In the genomic region with DNA sequence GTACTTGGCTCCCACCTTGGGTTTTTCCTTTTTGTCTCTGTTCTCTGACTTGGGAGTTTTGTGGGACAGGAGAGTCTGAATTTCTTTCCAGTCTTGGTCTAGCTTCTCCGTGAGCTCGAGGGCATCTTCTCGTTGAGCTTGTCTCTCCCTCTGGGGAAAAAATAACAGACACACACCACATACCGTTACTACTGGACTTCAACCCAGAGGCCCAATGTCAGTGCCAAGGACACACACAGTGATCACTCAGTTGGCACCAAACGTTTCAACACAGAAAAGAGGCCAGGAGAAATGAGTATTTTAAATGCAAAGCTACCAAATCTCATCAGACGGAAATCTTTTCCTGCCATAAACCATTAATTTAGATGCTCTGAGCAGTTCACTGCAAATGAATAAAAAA, we compare ENCODE assay signal across 22 cellular contexts. TPM values are rescaled to one million over a fixed set of nuclear protein-coding genes. Genes with fewer than 3 reads are reported as not detected.
DNase-seq lines count a peak whose midpoint lies in the region; ATAC-seq and TF ChIP-seq lines count a peak whose summit lies in the region.
"Had no signal": no experiment of that assay in that cellular context is flagged by ENCODE, and none has a peak within 500 bp of the region (broad histone marks: within the 10 kb centered on the region; RNA-seq: fewer than 3 reads in every experiment).

No MANE protein-coding gene starts in this region.

- H3K4me1 ChIP-seq in left ventricle myocardium inferior (peaks cover 19% of the 10 kb centered on the region), breast epithelium (no peaks in the 10 kb centered on the region)

- peak overlapping the region; percentile 50 for H3K27ac Mint-ChIP-seq in T-helper 1 cell treated with Interleukin-12 subunit alpha and Interleukin-12 subunit beta and Interleukin-4 antibody, amounts not matched to agents 30 μg/mL and 1 μg/mL, for 36 hours
- H3K27ac Mint-ChIP-seq in effector memory CD8-positive, alpha-beta T cell = peak overlapping the region; percentile 75 to 77
- peak overlapping the region; percentile 94 for H3K27ac Mint-ChIP-seq in stimulated activated naive B cell treated with anti-CD40 and anti-IgM and Interleukin-4, amounts not matched to agents 10 μg/mL and 1 μg/mL and 100 μg/mL, for 72 hours
- H3K27ac Mint-ChIP-seq: H9 had no signal

- no peaks in the 10 kb centered on the region for H3K27me3 Mint-ChIP-seq in T-helper 1 cell treated with Interleukin-12 subunit alpha and Interleukin-12 subunit beta and Interleukin-4 antibody, amounts not matched to agents 30 μg/mL and 1 μg/mL, for 36 hours (ENCODE audit: low read depth)
- H3K27me3 Mint-ChIP-seq in effector memory CD8-positive, alpha-beta T cell = no peaks in the 10 kb centered on the region
- no peaks in the 10 kb centered on the region for H3K27me3 Mint-ChIP-seq in stimulated activated naive B cell treated with anti-CD40 and anti-IgM and Interleukin-4, amounts not matched to agents 10 μg/mL and 1 μg/mL and 100 μg/mL, for 72 hours

- H3K4me3 Mint-ChIP-seq in T-helper 1 cell treated with Interleukin-12 subunit alpha and Interleukin-12 subunit beta and Interleukin-4 antibody, amounts not matched to agents 30 μg/mL and 1 μg/mL, for 36 hours = peak overlapping the region; percentile 48
- no peak overlapping the region for H3K4me3 Mint-ChIP-seq in effector memory CD8-positive, alpha-beta T cell
- no peak overlapping the region for H3K4me3 Mint-ChIP-seq in stimulated activated naive B cell treated with anti-CD40 and anti-IgM and Interleukin-4, amounts not matched to agents 10 μg/mL and 1 μg/mL and 100 μg/mL, for 72 hours
- H3K4me3 Mint-ChIP-seq: H9 had no signal

- H3K27me3 ChIP-seq in left ventricle myocardium inferior (ENCODE audit: low read depth) (no peaks in the 10 kb centered on the region), breast epithelium (no peaks in the 10 kb centered on the region)

- TF ChIP-seq CTCF in left ventricle myocardium inferior (IDR thresholded peaks at IDR 0.05; ENCODE audit: borderline replicate concordance) = no peak
- no peak for TF ChIP-seq CTCF in breast epithelium (IDR thresholded peaks at IDR 0.05)

- H3K9me3 ChIP-seq in left ventricle myocardium inferior (replicated peaks) (no peaks in the 10 kb centered on the region), breast epithelium (no peaks in the 10 kb centered on the region)
- H3K9me3 ChIP-seq: mucosa of descending colon had no signal

- no peak for ATAC-seq in effector memory CD8-positive, alpha-beta T cell (replicated peaks)
- no peak for ATAC-seq in stimulated activated naive B cell treated with anti-CD40 and anti-IgM and Interleukin-4, amounts not matched to agents 10 μg/mL and 1 μg/mL and 100 μg/mL, for 72 hours (replicated peaks)
- no peak for ATAC-seq in HG02870 (IDR thresholded peaks at IDR 0.05; ENCODE audit: unreplicated experiment)
- ATAC-seq: mucosa of descending colon, Right ventricle myocardium inferior had no signal

- TF ChIP-seq POLR2A in breast epithelium (IDR thresholded peaks at IDR 0.05) = no peak

- H3K36me3 ChIP-seq in left ventricle myocardium inferior = peaks cover 90% of the 10 kb centered on the region
- peaks cover 7% of the 10 kb centered on the region for H3K36me3 ChIP-seq in breast epithelium

- H3K4me3 ChIP-seq in left ventricle myocardium inferior (no peak overlapping the region), breast epithelium (no peak overlapping the region)
- H3K4me3 ChIP-seq: mucosa of descending colon had no signal

- peaks cover 59% of the 10 kb centered on the region for H3K36me3 Mint-ChIP-seq in T-helper 1 cell treated with Interleukin-12 subunit alpha and Interleukin-12 subunit beta and Interleukin-4 antibody, amounts not matched to agents 30 μg/mL and 1 μg/mL, for 36 hours (ENCODE audit: low read depth)
- H3K36me3 Mint-ChIP-seq in effector memory CD8-positive, alpha-beta T cell (ENCODE audit: insufficient read depth) = peaks cover 92% of the 10 kb centered on the region
- H3K36me3 Mint-ChIP-seq in stimulated activated naive B cell treated with anti-CD40 and anti-IgM and Interleukin-4, amounts not matched to agents 10 μg/mL and 1 μg/mL and 100 μg/mL, for 72 hours = peaks cover 62 to 80% of the 10 kb centered on the region in 2 donors

- peaks cover 42% of the 10 kb centered on the region for H3K4me1 Mint-ChIP-seq in T-helper 1 cell treated with Interleukin-12 subunit alpha and Interleukin-12 subunit beta and Interleukin-4 antibody, amounts not matched to agents 30 μg/mL and 1 μg/mL, for 36 hours (ENCODE audit: low read depth)
- H3K4me1 Mint-ChIP-seq in effector memory CD8-positive, alpha-beta T cell (ENCODE audit: low read depth in 2 of 2) = peaks cover 16% of the 10 kb centered on the region in 2 donors
- peaks cover 26 to 32% of the 10 kb centered on the region in 2 donors for H3K4me1 Mint-ChIP-seq in stimulated activated naive B cell treated with anti-CD40 and anti-IgM and Interleukin-4, amounts not matched to agents 10 μg/mL and 1 μg/mL and 100 μg/mL, for 72 hours

- no peak for DNase-seq in T-helper 1 cell
- DNase-seq in left ventricle myocardium inferior = no peak
- DNase-seq in cardiac septum (ENCODE audit: low spot score) = no peak
- DNase-seq in effector memory CD8-positive, alpha-beta T cell = no peak
- DNase-seq in stimulated activated naive B cell treated with anti-CD40 and anti-IgM and Interleukin-4, amounts not matched to agents 10 μg/mL and 1 μg/mL and 100 μg/mL, for 72 hours = no peak
- no peak for DNase-seq in breast epithelium (ENCODE audit: low spot score in 2 of 2)
- DNase-seq: activated gamma-delta T cell treated with Interleukin-2 at 50 U/mL for 16 hours; AML-193; cortex of kidney; glutamatergic neuron; H9; mucosa of descending colon; NCI-H1694; NCI-H2227 treated with DMSO at 0.1 percent for 48 hours; NCI-H774; stimulated activated CD4-positive, alpha-beta T cell treated with anti-CD3 and anti-CD28 coated beads, Interleukin-4, amount 100 ng/mL, for 1 hour; SW 1271 had no signal

- intact Hi-C loops in left ventricle myocardium inferior (cut with micrococcal nuclease) = loop anchor here (10.0 kb wide), 1 partner anchor 189 kb away; no protein-coding TSS in a partner anchor
- intact Hi-C loops in cardiac septum (cut with DNase I) = no loop called here
- intact Hi-C loops in breast epithelium (cut with DNase I; ENCODE audit: low total_unique reads) = no loop called here

- no peaks in the 10 kb centered on the region for H3K9me3 Mint-ChIP-seq in T-helper 1 cell treated with Interleukin-12 subunit alpha and Interleukin-12 subunit beta and Interleukin-4 antibody, amounts not matched to agents 30 μg/mL and 1 μg/mL, for 36 hours
- H3K9me3 Mint-ChIP-seq in effector memory CD8-positive, alpha-beta T cell = no peaks in the 10 kb centered on the region
- no peaks in the 10 kb centered on the region for H3K9me3 Mint-ChIP-seq in stimulated activated naive B cell treated with anti-CD40 and anti-IgM and Interleukin-4, amounts not matched to agents 10 μg/mL and 1 μg/mL and 100 μg/mL, for 72 hours

- H3K27ac ChIP-seq in left ventricle myocardium inferior (replicated peaks) (peak overlapping the region; percentile 39), breast epithelium (no peak overlapping the region)
- H3K27ac ChIP-seq: 22Rv1, KMS-11 had no signal

RNA-seq across cellular contexts. Expression of gene NOP14, which starts 9.7 kb away (rescaled TPM):
- 17.4 TPM for total RNA-seq in left ventricle myocardium inferior
- total RNA-seq in cardiac septum = 16.1 TPM
- total RNA-seq in breast epithelium = 10 to 100 TPM; 21.2 to 33.1 (median 23.4) TPM

RNA-seq across cellular contexts. Expression of gene GRK4, which starts 9.9 kb away (rescaled TPM):
- total RNA-seq in left ventricle myocardium inferior = 9.0 TPM
- total RNA-seq in cardiac septum = 13.5 TPM
- total RNA-seq in breast epithelium = 1 to 10 TPM; 3.8 to 6.9 (median 5.8) TPM
